Comparison of ENCODE assay signal across 17 cellular contexts in the genomic region with DNA sequence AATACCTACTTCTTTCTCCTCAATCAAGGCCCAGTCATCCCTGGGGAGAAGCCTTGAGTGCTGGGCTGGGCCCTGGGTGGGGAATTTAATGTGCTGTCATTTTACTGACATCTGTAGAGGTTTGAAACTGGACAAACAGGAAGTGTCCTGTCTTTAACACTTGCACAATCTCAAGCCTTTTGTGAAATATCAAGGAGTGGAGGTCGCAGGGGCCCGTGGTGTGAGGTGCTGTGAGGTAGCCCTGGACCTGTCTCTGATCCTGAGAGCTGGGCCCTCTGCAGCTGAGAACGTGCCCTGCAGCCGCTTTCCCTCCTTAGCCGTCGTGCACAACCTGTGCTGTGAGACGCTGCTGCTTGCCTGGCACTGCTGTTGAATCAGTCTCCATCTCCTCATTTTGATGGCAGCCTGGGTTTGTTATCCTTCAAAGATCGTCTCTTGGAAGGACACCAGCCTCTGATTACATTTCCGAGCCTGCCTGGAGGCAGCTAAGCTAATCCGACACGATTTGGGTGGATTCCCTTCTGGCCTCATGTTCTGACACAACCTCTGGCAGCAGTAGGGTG. TPM values are rescaled to one million over a fixed set of nuclear protein-coding genes. Genes with fewer than 3 reads are reported as not detected.
A peak's percentile ranks its signal among the peaks of the same experiment; 100 is the strongest.
DNase-seq lines count a peak whose midpoint lies in the region; ATAC-seq and TF ChIP-seq lines count a peak whose summit lies in the region.
"Had no signal": no experiment of that assay in that cellular context is flagged by ENCODE, and none has a peak within 500 bp of the region (broad histone marks: within the 10 kb centered on the region; RNA-seq: fewer than 3 reads in every experiment).

No MANE protein-coding gene starts in this region.

- H2AFZ ChIP-seq in PC-3 (ENCODE audit: low read length): no peak overlapping the region

- H3K9me2 ChIP-seq in PC-3 (replicated peaks; ENCODE audit: low read length): no peaks in the 10 kb centered on the region

- no peaks in the 10 kb centered on the region for H3K9me3 Mint-ChIP-seq in MCF 10A (ENCODE audit: unreplicated experiment)
- H3K9me3 Mint-ChIP-seq: T-helper 2 cell treated with Interferon-gamma antibody and Interleukin-4, amounts not matched to agents 5 μg/mL and 100 μg/mL, for 36 hours had no signal

- H3K79me2 ChIP-seq in PC-3 (ENCODE audit: low read length): no peaks in the 10 kb centered on the region

- H3K36me3 ChIP-seq in breast epithelium (no peaks in the 10 kb centered on the region), PC-3 (ENCODE audit: low read depth, low read length) (no peaks in the 10 kb centered on the region), vagina (no peaks in the 10 kb centered on the region)

- TF ChIP-seq CTCF in breast epithelium (IDR thresholded peaks at IDR 0.05) (no peak), MCF 10A (IDR thresholded peaks at IDR 0.05; ENCODE audit: unreplicated experiment) (no peak), PC-3 (conservative IDR thresholded peaks at IDR 0.05; ENCODE audit: low read depth, low read length) (no peak), vagina (IDR thresholded peaks at IDR 0.05) (no peak)

- H3K4me1 Mint-ChIP-seq in MCF 10A (ENCODE audit: insufficient read depth, unreplicated experiment): no peaks in the 10 kb centered on the region

- CTCF ChIA-PET in MCF 10A (lab: Yijun Ruan, JAX) (interaction anchor here (0.6 to 4.6 kb wide), 4 partner anchors 16 to 522 kb away, joined by 3 to 68 read pairs (median 4); no protein-coding TSS in a partner anchor), PC-3 (lab: Charles Lee) (no interaction called here)

- BruUV-seq in MCF 10A (replicated peaks; lab: Mats Ljungman, UMichigan) (no TSS peak), PC-3 (replicated peaks; lab: Mats Ljungman, UMichigan) (no TSS peak)

- no peaks in the 10 kb centered on the region for H3F3A ChIP-seq in PC-3 (ENCODE audit: low read length, unreplicated experiment)

- peaks cover 32% of the 10 kb centered on the region for H3K27me3 Mint-ChIP-seq in MCF 10A (ENCODE audit: insufficient read depth, unreplicated experiment)

- intact Hi-C loops in breast epithelium (cut with DNase I; ENCODE audit: low total_unique reads): no loop called here
- intact Hi-C loops in MCF 10A (cut with micrococcal nuclease): no loop called here
- intact Hi-C loops in PC-3 (cut with micrococcal nuclease): no loop called here
- intact Hi-C loops in vagina (cut with DNase I): loop anchor here (10.0 kb wide), 1 partner anchor 177 kb away; a partner anchor contains a TSS

- POLR2A ChIA-PET in MCF 10A (lab: Yijun Ruan, JAX): interaction anchor here (0.7 kb wide), 1 partner anchor 396 kb away, joined by 3 read pairs; no protein-coding TSS in a partner anchor
- POLR2A ChIA-PET in PC-3 (lab: Charles Lee; ENCODE audit: unreplicated experiment): no interaction called here

- DNase-seq in breast epithelium (ENCODE audit: low spot score in 2 of 2) (no peak), MCF 10A (ENCODE audit: unreplicated experiment) (no peak), PC-3 (peak; percentile 26), fibroblast of the conjunctiva (ENCODE audit: low read depth) (peak; percentile 12), vagina (ENCODE audit: extremely low spot score in 2 of 2) (no peak), retina (no peak)
- DNase-seq in activated effector memory CD4-positive, alpha-beta T cell treated with Interleukin-2 at 50 U/mL for 16 hours: no peak
- DNase-seq: activated naive CD4-positive, alpha-beta T cell treated with anti-CD3 and anti-CD28 coated beads, Interleukin-2, amount 50 U/mL, for 16 hours; caudate nucleus; NCI-H2081 treated with DMSO at 0.1 percent for 48 hours; stimulated activated CD4-positive, alpha-beta T cell treated with anti-CD3 and anti-CD28 coated beads, Interleukin-4, amount 100 ng/mL, for 1 hour; stimulated activated naive CD4-positive, alpha-beta T cell treated with Interleukin-2 at 50 U/mL for 16 hours had no signal

- H3K9me3 ChIP-seq in breast epithelium (no peaks in the 10 kb centered on the region), PC-3 (ENCODE audit: low read length) (no peaks in the 10 kb centered on the region), vagina (no peaks in the 10 kb centered on the region)

- H3K36me3 Mint-ChIP-seq in MCF 10A (ENCODE audit: insufficient read depth, unreplicated experiment): peaks cover 6% of the 10 kb centered on the region

- no peaks in the 10 kb centered on the region for H4K20me1 ChIP-seq in PC-3 (ENCODE audit: low read length)

- ATAC-seq in PC-3: no peak
- no peak for ATAC-seq in HG03565 (IDR thresholded peaks at IDR 0.05; ENCODE audit: unreplicated experiment)

- no peak for TF ChIP-seq POLR2A in breast epithelium (IDR thresholded peaks at IDR 0.05)
- no peak for TF ChIP-seq POLR2A in vagina (IDR thresholded peaks at IDR 0.05)

- no peak overlapping the region for H3K9ac ChIP-seq in PC-3 (ENCODE audit: low read length)

- H3K4me1 ChIP-seq in breast epithelium (no peaks in the 10 kb centered on the region), PC-3 (ENCODE audit: insufficient read depth, low read length) (no peaks in the 10 kb centered on the region), vagina (peaks cover 24% of the 10 kb centered on the region)

- no peak overlapping the region for H3K4me3 Mint-ChIP-seq in MCF 10A (ENCODE audit: unreplicated experiment)
- H3K4me3 Mint-ChIP-seq: T-helper 2 cell treated with Interferon-gamma antibody and Interleukin-4, amounts not matched to agents 5 μg/mL and 100 μg/mL, for 36 hours had no signal

- H3K4me2 ChIP-seq in PC-3 (ENCODE audit: low read length): no peak overlapping the region

- H3K27ac ChIP-seq in breast epithelium: peak overlapping the region; percentile 1 to 53
- no peak overlapping the region for H3K27ac ChIP-seq in PC-3 (ENCODE audit: low read length)
- peak overlapping the region; percentile 25 for H3K27ac ChIP-seq in vagina

- no peak overlapping the region for H3K4me3 ChIP-seq in breast epithelium
- no peak overlapping the region for H3K4me3 ChIP-seq in PC-3 (ENCODE audit: low read length)
- H3K4me3 ChIP-seq in vagina: no peak overlapping the region

- H3K27me3 ChIP-seq in breast epithelium (no peaks in the 10 kb centered on the region), PC-3 (ENCODE audit: low read length) (no peaks in the 10 kb centered on the region), vagina (no peaks in the 10 kb centered on the region)

- no peak overlapping the region for H3K27ac Mint-ChIP-seq in MCF 10A (ENCODE audit: low read depth, unreplicated experiment)
- H3K27ac Mint-ChIP-seq: T-helper 2 cell treated with Interferon-gamma antibody and Interleukin-4, amounts not matched to agents 5 μg/mL and 100 μg/mL, for 36 hours had no signal

RNA-seq across cellular contexts. Expression of a gene that starts 29.9 kb away (rescaled TPM):
- total RNA-seq in breast epithelium: 100 to 1,000 TPM in 1 of 3 donors, 10 to 100 TPM in 2; 91.4 to 122 (median 98.4) TPM
- total RNA-seq in MCF 10A (2022): 120 and 128 TPM in 2 replicates
- 57.9 and 64.7 TPM in 2 replicates for total RNA-seq in PC-3 (2014; rRNA removed)
- 96.3 TPM for total RNA-seq in vagina

RNA-seq across cellular contexts. Expression of a gene that starts 47.2 kb away (rescaled TPM):
- 1 to 10 TPM in 2 of 3 donors, under 1 TPM in 1; 0.80 to 1.3 (median 1.0) TPM for total RNA-seq in breast epithelium
- total RNA-seq in MCF 10A (2022): 0.37 and 0.49 TPM in 2 replicates
- total RNA-seq in PC-3 (2014; rRNA removed): not detected in 2 replicates
- total RNA-seq in vagina: not detected
- total RNA-seq: activated CD8-positive, alpha-beta memory T cell treated with anti-CD3 and anti-CD28 coated beads for 36 hours; epithelial cell of proximal tubule; OCI-LY7 had no signal

RNA-seq across cellular contexts. Expression of a gene that starts 52.5 kb away (rescaled TPM):
- 1 to 10 TPM in 1 of 3 donors, under 1 TPM in 2; 0.16 to 1.0 (median 0.33) TPM for total RNA-seq in breast epithelium
- not detected in 2 replicates for total RNA-seq in MCF 10A (2022)
- 0.12 TPM in 1 of 2 replicates, not detected in the other for total RNA-seq in PC-3 (2014; rRNA removed)
- not detected for total RNA-seq in vagina
- total RNA-seq: epithelial cell of proximal tubule had no signal

Comparison
In these comparisons a context has a peak if more than half of its experiments do, and no peak if none do; other contexts are left out.
1. DNase-seq: peak in PC-3 (single experiment) and fibroblast of the conjunctiva (single experiment); none in breast epithelium (0 of 2), MCF 10A (single experiment), vagina (0 of 2), activated effector memory CD4-positive, alpha-beta T cell treated with Interleukin-2 at 50 U/mL for 16 hours (single experiment) and retina (single experiment).